In the genomic region with DNA sequence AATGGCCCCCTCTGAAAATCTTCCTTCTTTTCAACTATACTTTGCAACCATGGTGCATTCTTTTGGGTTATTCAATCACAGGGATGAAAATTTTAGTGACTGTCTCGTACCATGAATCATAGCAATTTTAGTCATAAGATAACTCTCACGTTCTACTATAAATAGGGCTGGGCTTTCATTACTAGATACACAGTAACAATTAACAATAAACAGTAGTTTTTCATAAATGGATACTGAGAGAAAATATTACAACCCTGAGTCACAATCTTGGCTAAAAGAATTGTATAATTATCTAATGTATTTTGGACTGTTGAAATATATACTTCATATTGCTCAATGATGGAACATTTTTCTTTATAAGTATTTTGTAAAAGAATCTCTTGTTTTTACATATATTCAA, we compare ENCODE assay signal across 10 cellular contexts.
DNase-seq lines count a peak whose midpoint lies in the region; TF ChIP-seq lines count a peak whose summit lies in the region.
"Had no signal": no experiment of that assay in that cellular context is flagged by ENCODE, and none has a peak within 500 bp of the region (broad histone marks: within the 10 kb centered on the region; RNA-seq: fewer than 3 reads in every experiment).

No MANE protein-coding gene starts in this region.

- intact Hi-C loops in Calu3 (cut with micrococcal nuclease; ENCODE audit: unreplicated experiment) = loop anchor here (2.0 kb wide), 2 partner anchors 66 to 114 kb away; no protein-coding TSS in a partner anchor

- DNase-seq in Calu3 = no peak
- DNase-seq in NCI-H226 = peak; percentile 69
- DNase-seq in epidermal melanocyte (ENCODE audit: insufficient read length, low spot score) = peak; percentile 44
- no peak for DNase-seq in nephron progenitor cell
- DNase-seq in NCI-H524 (lab: John Stamatoyannopoulos, UW) = no peak
- DNase-seq in stimulated activated CD4-positive, alpha-beta T cell treated with anti-CD3 and anti-CD28 coated beads, Interleukin-2, amount 100 ng/mL, for 24 hours = no peak
- no peak for DNase-seq in stimulated activated CD8-positive, alpha-beta memory T cell treated with anti-CD3 and anti-CD28 coated beads, Interleukin-4, amount 100 ng/mL, for 48 hours
- no peak for DNase-seq in SKM-1 (lab: John Stamatoyannopoulos, UW; ENCODE audit: unreplicated experiment)
- DNase-seq: NCI-H187 treated with DMSO at 0.1 percent for 48 hours had no signal

- CTCF ChIA-PET in Calu3 (lab: Charles Lee) = interaction anchor here (0.6 to 1.1 kb wide), 8 partner anchors 12 to 598 kb away, joined by 3 to 5 read pairs (median 4); no protein-coding TSS in a partner anchor

- BruUV-seq in Calu3 (replicated peaks; lab: Mats Ljungman, UMichigan) = no TSS peak

- H3K27me3 Mint-ChIP-seq in Calu3 (ENCODE audit: unreplicated experiment) (no peaks in the 10 kb centered on the region), nephron progenitor cell (ENCODE audit: low read depth, poor library complexity) (no peaks in the 10 kb centered on the region)
- H3K27me3 Mint-ChIP-seq: brain had no signal

- peak overlapping the region; percentile 92 for H3K27ac Mint-ChIP-seq in Calu3 (ENCODE audit: unreplicated experiment)
- H3K27ac Mint-ChIP-seq in nephron progenitor cell = peak overlapping the region; percentile 24

- H3K4me1 Mint-ChIP-seq in Calu3 (ENCODE audit: low read depth, unreplicated experiment) (peaks cover 58% of the 10 kb centered on the region), nephron progenitor cell (peaks cover 13% of the 10 kb centered on the region)

- TF ChIP-seq CTCF in Calu3 (IDR thresholded peaks at IDR 0.05; ENCODE audit: unreplicated experiment) = no peak
- TF ChIP-seq CTCF in nephron progenitor cell (IDR thresholded peaks at IDR 0.05) = no peak

- H3K9me3 Mint-ChIP-seq in Calu3 (ENCODE audit: low read depth, unreplicated experiment) = no peaks in the 10 kb centered on the region
- no peaks in the 10 kb centered on the region for H3K9me3 Mint-ChIP-seq in nephron progenitor cell
- H3K9me3 Mint-ChIP-seq: brain had no signal

- H3K36me3 Mint-ChIP-seq in Calu3 (ENCODE audit: insufficient read depth, unreplicated experiment) = peaks cover 16% of the 10 kb centered on the region
- H3K36me3 Mint-ChIP-seq in nephron progenitor cell (ENCODE audit: low read depth) = no peaks in the 10 kb centered on the region
- H3K36me3 Mint-ChIP-seq: brain had no signal

- H3K4me3 Mint-ChIP-seq in Calu3 (ENCODE audit: low read depth, unreplicated experiment) (peak overlapping the region; percentile 46), nephron progenitor cell (no peak overlapping the region)
- H3K4me3 Mint-ChIP-seq: brain had no signal

Comparison
In these comparisons a context has a peak if more than half of its experiments do, and no peak if none do; other contexts are left out.
1. DNase-seq: peak in NCI-H226 (single experiment) and epidermal melanocyte (single experiment); none in Calu3 (single experiment), nephron progenitor cell (single experiment), NCI-H524 (0 of 2), stimulated activated CD4-positive, alpha-beta T cell treated with anti-CD3 and anti-CD28 coated beads, Interleukin-2, amount 100 ng/mL, for 24 hours (0 of 2), stimulated activated CD8-positive, alpha-beta memory T cell treated with anti-CD3 and anti-CD28 coated beads, Interleukin-4, amount 100 ng/mL, for 48 hours (single experiment) and SKM-1 (single experiment).